Comparison of ENCODE assay signal across 30 cellular contexts in the genomic region with DNA sequence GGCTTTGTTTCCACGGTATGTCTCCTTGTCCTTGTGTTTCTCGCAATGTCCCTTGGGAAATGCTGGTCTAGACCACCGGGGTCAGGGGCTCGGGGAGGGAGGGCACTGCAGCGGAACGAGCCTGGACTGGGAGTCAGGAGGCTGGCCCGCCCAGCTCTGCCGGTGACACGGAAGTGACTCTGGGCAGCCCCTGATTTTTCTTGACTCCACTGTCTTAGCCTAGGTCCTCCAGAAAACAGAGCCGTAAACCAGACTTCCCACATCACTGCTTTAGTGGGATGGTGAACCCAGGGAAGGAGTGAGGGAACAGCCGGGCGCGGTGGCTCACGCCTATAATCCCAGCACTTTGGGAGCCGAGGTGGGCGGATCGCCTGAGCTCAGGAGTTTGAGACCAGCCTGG.
"Had no signal": no experiment of that assay in that cellular context is flagged by ENCODE, and none has a peak within 500 bp of the region (broad histone marks: within the 10 kb centered on the region; RNA-seq: fewer than 3 reads in every experiment).

No MANE protein-coding gene starts in this region.

- ATAC-seq: left cardiac atrium; left lobe of liver; left ventricle myocardium superior; lower lobe of right lung; natural killer cell; right cardiac atrium; stimulated activated memory B cell treated with anti-CD40 and anti-IgM and Interleukin-4, amounts not matched to agents 10 μg/mL and 1 μg/mL and 100 μg/mL, for 72 hours; stimulated activated naive CD8-positive, alpha-beta T cell treated with anti-CD3 and anti-CD28 coated beads, Interleukin-15, amount 100 ng/mL, for 72 hours had no signal

- H3K4me3 ChIP-seq: lower lobe of right lung, neural progenitor cell, sigmoid colon, testis, thyroid gland, transverse colon, upper lobe of left lung had no signal

- H3K4me1 Mint-ChIP-seq: natural killer cell; stimulated activated memory B cell treated with anti-CD40 and anti-IgM and Interleukin-4, amounts not matched to agents 10 μg/mL and 1 μg/mL and 100 μg/mL, for 72 hours; stimulated activated naive CD8-positive, alpha-beta T cell treated with anti-CD3 and anti-CD28 coated beads, Interleukin-15, amount 100 ng/mL, for 72 hours had no signal

- H3K36me3 ChIP-seq: lower lobe of right lung, neural progenitor cell, neutrophil, sigmoid colon, thyroid gland, transverse colon, upper lobe of left lung had no signal

- DNase-seq: hippocampal formation; kidney glomerular epithelial cell; left cardiac atrium; left ventricle myocardium superior; lower lobe of right lung; mammary epithelial cell; mesenchymal stem cell; naive B cell; natural killer cell; nephron progenitor cell; occipital lobe; right cardiac atrium; sigmoid colon; small intestine; stimulated activated CD4-positive, alpha-beta T cell treated with anti-CD3 and anti-CD28 coated beads, Interleukin-1b, Interleukin-23, amount 100 ng/mL, for 48 hours; stimulated activated CD4-positive, alpha-beta T cell treated with anti-CD3 and anti-CD28 coated beads, Interleukin-2, amount 100 ng/mL, for 48 hours; stimulated activated CD4-positive, alpha-beta T cell treated with anti-CD3 and anti-CD28 coated beads, Interleukin-4, amount 100 ng/mL, for 4 hours; stimulated activated CD8-positive, alpha-beta memory T cell treated with anti-CD3 and anti-CD28 coated beads, Interleukin-4, amount 100 ng/mL, for 48 hours; stimulated activated naive CD4-positive, alpha-beta T cell treated with Interleukin-2 at 50 U/mL for 16 hours; testis; thyroid gland; transverse colon; upper lobe of left lung had no signal

- H3K27ac ChIP-seq: neural progenitor cell, neutrophil, parathyroid adenoma, sigmoid colon, testis, transverse colon had no signal

- H3K36me3 Mint-ChIP-seq: mesothelial cell of epicardium; naive B cell; natural killer cell; neural progenitor cell; stimulated activated memory B cell treated with anti-CD40 and anti-IgM and Interleukin-4, amounts not matched to agents 10 μg/mL and 1 μg/mL and 100 μg/mL, for 72 hours had no signal

- H3K9me3 Mint-ChIP-seq: mesothelial cell of epicardium; natural killer cell; neural progenitor cell; stimulated activated naive CD8-positive, alpha-beta T cell treated with anti-CD3 and anti-CD28 coated beads, Interleukin-15, amount 100 ng/mL, for 72 hours had no signal

- H3K4me3 Mint-ChIP-seq: mesothelial cell of epicardium; naive B cell; natural killer cell; nephron progenitor cell; neural progenitor cell; stimulated activated memory B cell treated with anti-CD40 and anti-IgM and Interleukin-4, amounts not matched to agents 10 μg/mL and 1 μg/mL and 100 μg/mL, for 72 hours; stimulated activated naive CD8-positive, alpha-beta T cell treated with anti-CD3 and anti-CD28 coated beads, Interleukin-15, amount 100 ng/mL, for 72 hours had no signal

- H3K27me3 Mint-ChIP-seq: stimulated activated naive CD8-positive, alpha-beta T cell treated with anti-CD3 and anti-CD28 coated beads, Interleukin-15, amount 100 ng/mL, for 72 hours had no signal

- H3K4me1 ChIP-seq: neural progenitor cell, parathyroid adenoma, testis had no signal

- H3K27ac Mint-ChIP-seq: natural killer cell; stimulated activated memory B cell treated with anti-CD40 and anti-IgM and Interleukin-4, amounts not matched to agents 10 μg/mL and 1 μg/mL and 100 μg/mL, for 72 hours; stimulated activated naive CD8-positive, alpha-beta T cell treated with anti-CD3 and anti-CD28 coated beads, Interleukin-15, amount 100 ng/mL, for 72 hours had no signal

- H3K9me3 ChIP-seq: lower lobe of right lung, neutrophil, sigmoid colon, testis, thyroid gland, transverse colon, upper lobe of left lung had no signal

- H3K27me3 ChIP-seq: neural progenitor cell, sigmoid colon, testis, thyroid gland, transverse colon, upper lobe of left lung had no signal
